18 cellular contexts compared by ENCODE assay signal in the genomic region with DNA sequence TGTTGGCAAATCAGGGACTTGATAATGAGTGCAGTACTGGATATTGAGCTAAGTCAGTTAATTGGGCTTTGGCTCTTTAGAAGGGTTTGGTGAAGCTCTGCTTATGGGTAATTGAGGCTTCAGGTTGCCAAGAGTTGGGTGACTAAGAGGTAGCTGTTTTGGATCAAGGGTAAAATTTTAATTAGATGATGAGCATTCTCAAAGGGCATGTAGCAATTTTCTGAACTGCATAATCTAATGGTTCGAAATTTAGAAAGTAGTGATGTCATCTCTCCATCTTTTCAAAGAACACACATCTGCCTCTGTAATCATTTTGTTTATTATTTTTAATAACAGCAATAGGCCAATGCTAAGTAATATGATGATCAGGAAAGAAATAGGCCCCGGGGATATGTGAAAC. TPM values are rescaled to one million over a fixed set of nuclear protein-coding genes. Genes with fewer than 3 reads are reported as not detected.
DNase-seq lines count a peak whose midpoint lies in the region; ATAC-seq and TF ChIP-seq lines count a peak whose summit lies in the region.
"Had no signal": no experiment of that assay in that cellular context is flagged by ENCODE, and none has a peak within 500 bp of the region (broad histone marks: within the 10 kb centered on the region; RNA-seq: fewer than 3 reads in every experiment).

No MANE protein-coding gene starts in this region.

- no peaks in the 10 kb centered on the region for H3K9me3 ChIP-seq in BE2C
- H3K9me3 ChIP-seq in HAP-1: no peaks in the 10 kb centered on the region
- H3K9me3 ChIP-seq: BLaER1 had no signal

- CTCF ChIA-PET in T-cell (lab: Charles Lee): no interaction called here

- POLR2A ChIA-PET in T-cell (lab: Charles Lee): no interaction called here

- no peaks in the 10 kb centered on the region for H3K27me3 Mint-ChIP-seq in T-cell
- H3K27me3 Mint-ChIP-seq: CD4-positive, CD25-positive, alpha-beta regulatory T cell had no signal

- peaks cover 0 to 5% (median 0%) of the 10 kb centered on the region in 3 donors for H3K4me1 Mint-ChIP-seq in T-cell
- H3K4me1 Mint-ChIP-seq: IgD-negative memory B cell had no signal

- H3K27me3 ChIP-seq in BE2C (no peaks in the 10 kb centered on the region), HAP-1 (ENCODE audit: low read depth) (no peaks in the 10 kb centered on the region)
- H3K27me3 ChIP-seq: BLaER1 had no signal

- ATAC-seq in T-cell (replicated peaks in 1 of 4): no peak
- ATAC-seq: PC-3 had no signal

- H3K27ac Mint-ChIP-seq in T-cell: no peak overlapping the region
- H3K27ac Mint-ChIP-seq: CD4-positive, CD25-positive, alpha-beta regulatory T cell; HFFc6; IgD-negative memory B cell had no signal

- H3K4me3 ChIP-seq in BE2C (ENCODE audit: low read depth, low read length) (peak overlapping the region; percentile 14), HAP-1 (no peak overlapping the region)
- H3K4me3 ChIP-seq: BLaER1 had no signal

- TF ChIP-seq CTCF in AG09319 (IDR thresholded peaks at IDR 0.05; ENCODE audit: low read depth, low read length): no peak
- no peak for TF ChIP-seq CTCF in BE2C (IDR thresholded peaks at IDR 0.05; ENCODE audit: low read depth, low read length)

- H3K36me3 ChIP-seq in BE2C (no peaks in the 10 kb centered on the region), HAP-1 (replicated peaks) (no peaks in the 10 kb centered on the region)
- H3K36me3 ChIP-seq: BLaER1 had no signal

- no peaks in the 10 kb centered on the region for H3K9me3 Mint-ChIP-seq in T-cell
- H3K9me3 Mint-ChIP-seq: HFFc6, IgD-negative memory B cell had no signal

- H3K4me3 Mint-ChIP-seq in T-cell: no peak overlapping the region
- H3K4me3 Mint-ChIP-seq: CD4-positive, CD25-positive, alpha-beta regulatory T cell; HFFc6; IgD-negative memory B cell had no signal

- in situ Hi-C loops in HAP-1 (cut with MboI; ENCODE audit: low sequenced_read_pairs): no loop called here

- no peaks in the 10 kb centered on the region for H3K36me3 Mint-ChIP-seq in T-cell
- H3K36me3 Mint-ChIP-seq: CD4-positive, CD25-positive, alpha-beta regulatory T cell; IgD-negative memory B cell had no signal

- DNase-seq in AG09319 (ENCODE audit: extremely low read depth, low read depth) (peak; percentile 34), BE2C (no peak), NCI-H446 (lab: John Stamatoyannopoulos, UW) (peak; percentile 34 to 44), fibroblast of gingiva (ENCODE audit: low read depth) (peak; percentile 78), HAP-1 (ENCODE audit: low spot score in 2 of 2) (no peak), T-cell (no peak), NCI-H526 treated with DMSO at 0.1 percent for 48 hours (lab: John Stamatoyannopoulos, UW) (no peak)
- no peak for DNase-seq in stimulated activated naive CD4-positive, alpha-beta T cell treated with Interleukin-2 at 50 U/mL for 16 hours (lab: John Stamatoyannopoulos, UW)
- DNase-seq: CD4-positive, CD25-positive, alpha-beta regulatory T cell; DMS153; DND-41; HFFc6; MM.1S; NCI-H1694 treated with DMSO at 0.1 percent for 48 hours; NCI-H2081; PC-3 had no signal

- H3K4me1 ChIP-seq in BE2C: no peaks in the 10 kb centered on the region; the same call in 1 of the 2 replicates
- H3K4me1 ChIP-seq in HAP-1: peaks cover 11% of the 10 kb centered on the region
- H3K4me1 ChIP-seq: BLaER1 had no signal

RNA-seq across cellular contexts. Expression of a gene that starts 5.5 kb away (rescaled TPM):
- 37.7 TPM for polyA plus RNA-seq in BE2C (2012; ENCODE audit: insufficient read depth, insufficient read length, low read depth)
- total RNA-seq in T-cell: 1 to 10 TPM; 3.5 to 8.4 (median 4.4) TPM

Comparison
In these comparisons a context has a peak if more than half of its experiments do, and no peak if none do; other contexts are left out.
1. DNase-seq: peak in AG09319 (single experiment), NCI-H446 (2 of 2) and fibroblast of gingiva (single experiment); none in BE2C (single experiment), stimulated activated naive CD4-positive, alpha-beta T cell treated with Interleukin-2 at 50 U/mL for 16 hours (single experiment), HAP-1 (0 of 2), T-cell (0 of 34) and NCI-H526 treated with DMSO at 0.1 percent for 48 hours (single experiment).